10 cellular contexts compared by ENCODE assay signal in genomic region chrX:30635630-30636029, GRCh38. TPM values are rescaled to one million over a fixed set of nuclear protein-coding genes. Genes with fewer than 3 reads are reported as not detected.
DNase-seq lines count a peak whose midpoint lies in the region; ATAC-seq and TF ChIP-seq lines count a peak whose summit lies in the region.
"Had no signal": no experiment of that assay in that cellular context is flagged by ENCODE, and none has a peak within 500 bp of the region (broad histone marks: within the 10 kb centered on the region; RNA-seq: fewer than 3 reads in every experiment).

No MANE protein-coding gene starts in this region.

- H3K27me3 ChIP-seq in H7 (ENCODE audit: control insufficient read depth, insufficient read depth, low read length) (no peaks in the 10 kb centered on the region), right lobe of liver (no peaks in the 10 kb centered on the region)

- peak; percentile 26 for TF ChIP-seq CTCF in astrocyte of the spinal cord (IDR thresholded peaks at IDR 0.05; ENCODE audit: low read depth, low read length)
- peak; percentile 21 to 51 (median 44) for TF ChIP-seq CTCF in right lobe of liver (IDR thresholded peaks at IDR 0.05)

- H3K9me3 Mint-ChIP-seq in activated T-cell treated with anti-CD3 and anti-CD28 coated beads, Interleukin-2, amount 50 U/mL, for 4 hours: no peaks in the 10 kb centered on the region

- intact Hi-C loops in right lobe of liver (cut with DNase I): no loop called here

- no peak overlapping the region for H3K27ac ChIP-seq in right lobe of liver

- no peak overlapping the region for H3K4me3 ChIP-seq in H7 (ENCODE audit: insufficient read depth, low read depth, low read length)
- H3K4me3 ChIP-seq in astrocyte of the spinal cord (ENCODE audit: low read depth, low read length): no peak overlapping the region
- no peak overlapping the region for H3K4me3 ChIP-seq in right lobe of liver

- peak in 3 of 4 donors; percentile 36 to 56 (median 50) for ATAC-seq in right lobe of liver
- no peak for ATAC-seq in activated T-cell treated with anti-CD3 and anti-CD28 coated beads, Interleukin-2, amount 50 U/mL, for 4 hours
- ATAC-seq in HG02759 (IDR thresholded peaks at IDR 0.05; ENCODE audit: unreplicated experiment): no peak

- no peak for TF ChIP-seq POLR2A in right lobe of liver (IDR thresholded peaks at IDR 0.05)

- H3K36me3 ChIP-seq in H7 (replicated peaks; ENCODE audit: control insufficient read depth, insufficient read depth, low read length) (no peaks in the 10 kb centered on the region), right lobe of liver (no peaks in the 10 kb centered on the region)

- no peak overlapping the region for H3K4me3 Mint-ChIP-seq in activated T-cell treated with anti-CD3 and anti-CD28 coated beads, Interleukin-2, amount 50 U/mL, for 4 hours

- in situ Hi-C loops in astrocyte of the spinal cord (cut with HindIII; ENCODE audit: low sequenced_read_pairs): no loop called here

- H3K36me3 Mint-ChIP-seq in activated T-cell treated with anti-CD3 and anti-CD28 coated beads, Interleukin-2, amount 50 U/mL, for 4 hours (ENCODE audit: insufficient read depth): no peaks in the 10 kb centered on the region

- 29% methylated on average over 4 of the region's 4 CpGs for WGBS in right lobe of liver (ENCODE audit: insufficient coverage, low coverage, low lambda C conversion rate, missing lambda C conversion rate)

- DNase-seq in CD1c-positive myeloid dendritic cell (ENCODE audit: extremely low spot score): peak; percentile 59
- peak; percentile 60 for DNase-seq in H7
- DNase-seq in astrocyte of the spinal cord (ENCODE audit: low read depth, low spot score): no peak
- no peak for DNase-seq in right lobe of liver
- no peak for DNase-seq in epidermal melanocyte (ENCODE audit: insufficient read length, low spot score)
- no peak for DNase-seq in NCI-H748 (lab: John Stamatoyannopoulos, UW; ENCODE audit: unreplicated experiment)
- no peak for DNase-seq in activated T-cell treated with anti-CD3 and anti-CD28 coated beads, Interleukin-2, amount 50 U/mL, for 4 hours
- DNase-seq: activated gamma-delta T cell, NCI-H1105 treated with DMSO at 0.1 percent for 48 hours had no signal

- no peaks in the 10 kb centered on the region for H3K27me3 Mint-ChIP-seq in activated T-cell treated with anti-CD3 and anti-CD28 coated beads, Interleukin-2, amount 50 U/mL, for 4 hours (ENCODE audit: low read depth)

- no peaks in the 10 kb centered on the region for H3K4me1 Mint-ChIP-seq in activated T-cell treated with anti-CD3 and anti-CD28 coated beads, Interleukin-2, amount 50 U/mL, for 4 hours (ENCODE audit: low read depth)

- no peaks in the 10 kb centered on the region for H3K9me3 ChIP-seq in right lobe of liver

- H3K4me1 ChIP-seq in right lobe of liver: no peaks in the 10 kb centered on the region

RNA-seq across cellular contexts. Expression of gene GK, which starts 17.6 kb away (rescaled TPM):
- 6.8 and 9.1 TPM in 2 replicates for total RNA-seq in H7 (2014; rRNA removed; shearing (Covaris generic))
- total RNA-seq in right lobe of liver: 100 to 1,000 TPM in 3 of 6 experiments, 10 to 100 TPM in 3; 23.6 to 121 (median 73.2) TPM
- total RNA-seq in activated T-cell treated with anti-CD3 and anti-CD28 coated beads, Interleukin-2, amount 50 U/mL, for 4 hours: 10 to 100 TPM; 34.7 to 53.4 (median 41.4) TPM

RNA-seq across cellular contexts. Expression of gene TASL, which starts 58.1 kb away (rescaled TPM):
- total RNA-seq in H7 (2014; rRNA removed; shearing (Covaris generic)): not detected in 2 replicates
- 1 to 10 TPM in 1 of 6 experiments, under 1 TPM in 4, not detected in 1; 0.35 to 1.3 (median 0.50) TPM for total RNA-seq in right lobe of liver
- total RNA-seq in activated T-cell treated with anti-CD3 and anti-CD28 coated beads, Interleukin-2, amount 50 U/mL, for 4 hours: under 1 TPM; 0.90 to 0.98 (median 0.94) TPM

Comparison
In these comparisons a context has a peak if more than half of its experiments do, and no peak if none do; other contexts are left out.
1. DNase-seq: peak in CD1c-positive myeloid dendritic cell (single experiment) and H7 (single experiment); none in astrocyte of the spinal cord (single experiment), right lobe of liver (0 of 3), epidermal melanocyte (single experiment), NCI-H748 (single experiment) and activated T-cell treated with anti-CD3 and anti-CD28 coated beads, Interleukin-2, amount 50 U/mL, for 4 hours (single experiment).
2. ATAC-seq: peak in right lobe of liver (3 of 4); none in activated T-cell treated with anti-CD3 and anti-CD28 coated beads, Interleukin-2, amount 50 U/mL, for 4 hours (0 of 2) and HG02759 (single experiment).